Comparison of ENCODE assay signal across 10 cellular contexts in the genomic region with DNA sequence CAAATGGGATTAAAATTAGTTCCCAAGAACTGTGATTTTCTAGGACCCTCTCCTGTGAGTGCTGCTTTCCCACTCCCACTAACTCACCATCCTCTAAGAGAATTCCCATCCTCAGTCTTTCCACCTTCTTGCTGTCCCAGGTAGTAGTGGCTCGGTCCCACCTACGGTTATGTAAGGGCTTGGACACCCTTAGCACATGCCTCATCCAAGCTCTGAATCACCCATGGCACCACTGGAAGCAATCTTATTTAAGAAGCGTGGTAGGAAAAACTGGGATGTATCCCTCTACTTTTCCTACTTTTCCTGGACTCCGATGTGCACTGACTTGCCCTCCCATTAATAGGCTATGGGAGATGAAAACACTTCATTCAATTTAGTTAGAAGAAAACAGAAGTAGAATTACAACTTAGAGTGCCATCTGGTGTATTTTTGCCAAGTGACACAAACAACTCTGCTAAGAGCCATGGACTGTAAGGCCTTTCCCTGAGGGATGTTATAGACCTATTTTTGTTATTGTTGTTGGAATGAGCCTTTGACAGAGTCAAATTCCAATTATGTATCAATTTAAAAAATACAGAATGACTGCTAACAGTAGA. TPM values are rescaled to one million over a fixed set of nuclear protein-coding genes. Genes with fewer than 3 reads are reported as not detected.
DNase-seq lines count a peak whose midpoint lies in the region; ATAC-seq and TF ChIP-seq lines count a peak whose summit lies in the region.
"Had no signal": no experiment of that assay in that cellular context is flagged by ENCODE, and none has a peak within 500 bp of the region (broad histone marks: within the 10 kb centered on the region; RNA-seq: fewer than 3 reads in every experiment).

No MANE protein-coding gene starts in this region.

- H3K27me3 Mint-ChIP-seq in GM23338 (ENCODE audit: insufficient read depth, low read depth, poor library complexity), result no peaks in the 10 kb centered on the region

- H3K79me2 ChIP-seq in GM23338 (replicated peaks; ENCODE audit: insufficient read depth) (no peaks in the 10 kb centered on the region), PC-9 (ENCODE audit: low read depth) (no peaks in the 10 kb centered on the region)

- H3K4me2 ChIP-seq in GM23338, result no peak overlapping the region
- no peak overlapping the region for H3K4me2 ChIP-seq in PC-9

- DNase-seq in AG08396 (ENCODE audit: low spot score) (peak; percentile 18), GM23338 (ENCODE audit: low spot score) (no peak), PC-9 (no peak), fibroblast of the aortic adventitia (ENCODE audit: low read depth) (peak; percentile 32)
- no peak for DNase-seq in stimulated activated CD8-positive, alpha-beta memory T cell treated with anti-CD3 and anti-CD28 coated beads, Interleukin-4, amount 100 ng/mL, for 48 hours
- DNase-seq in stimulated activated CD4-positive, alpha-beta T cell treated with anti-CD3 and anti-CD28 coated beads, Interleukin-1b, Interleukin-23, amount 100 ng/mL, for 48 hours, result no peak
- DNase-seq: aorta; naive thymus-derived CD8-positive, alpha-beta T cell had no signal

- H4K20me1 ChIP-seq in GM23338 (replicated peaks; ENCODE audit: insufficient read depth), result no peaks in the 10 kb centered on the region
- no peaks in the 10 kb centered on the region for H4K20me1 ChIP-seq in PC-9 (ENCODE audit: insufficient read depth)

- BruUV-seq in PC-9 (replicated peaks; lab: Mats Ljungman, UMichigan), result no TSS peak

- H3K27ac ChIP-seq in GM23338 (ENCODE audit: low read depth) (no peak overlapping the region), PC-9 (no peak overlapping the region)

- no peak overlapping the region for H2AFZ ChIP-seq in GM23338
- H2AFZ ChIP-seq in PC-9, result no peak overlapping the region

- H3K9me3 ChIP-seq in PC-9 (ENCODE audit: insufficient read depth, low read depth), result no peaks in the 10 kb centered on the region

- H3K27me3 ChIP-seq in GM23338 (ENCODE audit: insufficient read depth) (no peaks in the 10 kb centered on the region), PC-9 (ENCODE audit: insufficient read depth, low read depth) (no peaks in the 10 kb centered on the region)

- H3K4me1 Mint-ChIP-seq in GM23338, result peaks cover 3% of the 10 kb centered on the region; the same call in 2 of the 3 replicates
- H3K4me1 Mint-ChIP-seq: naive thymus-derived CD8-positive, alpha-beta T cell had no signal

- no peak overlapping the region for H3K4me3 Mint-ChIP-seq in GM23338
- H3K4me3 Mint-ChIP-seq: naive thymus-derived CD8-positive, alpha-beta T cell had no signal

- CTCF ChIA-PET in PC-9 (lab: Charles Lee), result interaction anchor here (1.5 kb wide), 1 partner anchor 29 kb away, joined by 9 read pairs; no protein-coding TSS in a partner anchor

- intact Hi-C loops in PC-9 (cut with micrococcal nuclease; ENCODE audit: unreplicated experiment), result loop anchor here (1.0 kb wide), 1 partner anchor 30 kb away; no protein-coding TSS in a partner anchor

- no peaks in the 10 kb centered on the region for H3K9me3 Mint-ChIP-seq in GM23338
- H3K9me3 Mint-ChIP-seq: naive thymus-derived CD8-positive, alpha-beta T cell had no signal

- TF ChIP-seq CTCF in GM23338 (conservative IDR thresholded peaks at IDR 0.05; ENCODE audit: low read depth in 2 of 2), result 0 out of 4 replicates have a peak, but pooled peaks have one; percentile 11 to 21
- peak; percentile 30; the same call in 1 of the 2 replicates for TF ChIP-seq CTCF in PC-9 (conservative IDR thresholded peaks at IDR 0.05)
- TF ChIP-seq CTCF in fibroblast of the aortic adventitia (IDR thresholded peaks at IDR 0.05; ENCODE audit: insufficient read depth, low read length), result no peak

- ATAC-seq in GM23338, result no peak
- ATAC-seq in GM19452 (IDR thresholded peaks at IDR 0.05; ENCODE audit: unreplicated experiment), result no peak
- ATAC-seq in GM21526 (IDR thresholded peaks at IDR 0.05; ENCODE audit: low FRiP score, unreplicated experiment), result no peak
- ATAC-seq: naive thymus-derived CD8-positive, alpha-beta T cell had no signal

- H3K4me1 ChIP-seq in GM23338 (ENCODE audit: insufficient read depth), result peaks cover 6% of the 10 kb centered on the region
- peaks cover 16% of the 10 kb centered on the region; the same call in 1 of the 2 replicates for H3K4me1 ChIP-seq in PC-9 (replicated peaks; ENCODE audit: insufficient read depth)

- H3K27ac Mint-ChIP-seq in GM23338, result no peak overlapping the region
- H3K27ac Mint-ChIP-seq: naive thymus-derived CD8-positive, alpha-beta T cell had no signal

- POLR2A ChIA-PET in PC-9 (lab: Charles Lee; ENCODE audit: unreplicated experiment), result no interaction called here

- H3F3A ChIP-seq in GM23338 (replicated peaks; ENCODE audit: low read depth) (no peaks in the 10 kb centered on the region), PC-9 (ENCODE audit: insufficient read depth, low read depth) (no peaks in the 10 kb centered on the region)

- H3K4me3 ChIP-seq in GM23338, result no peak overlapping the region
- no peak overlapping the region for H3K4me3 ChIP-seq in PC-9
- H3K4me3 ChIP-seq in fibroblast of the aortic adventitia (ENCODE audit: low read depth, low read length), result no peak overlapping the region

- H3K9me2 ChIP-seq in GM23338 (ENCODE audit: insufficient read depth), result no peaks in the 10 kb centered on the region
- no peaks in the 10 kb centered on the region for H3K9me2 ChIP-seq in PC-9 (ENCODE audit: insufficient read depth)

- no peaks in the 10 kb centered on the region for H3K36me3 Mint-ChIP-seq in GM23338 (ENCODE audit: low read depth)
- H3K36me3 Mint-ChIP-seq: naive thymus-derived CD8-positive, alpha-beta T cell had no signal

- H3K36me3 ChIP-seq in GM23338 (ENCODE audit: insufficient read depth), result no peaks in the 10 kb centered on the region
- no peaks in the 10 kb centered on the region for H3K36me3 ChIP-seq in PC-9 (ENCODE audit: low read depth)

TF ChIP-seq in GM23338, 12 proteins besides CTCF, POLR2A, EP300 and RAD21 (continues in another document):
- TF ChIP-seq, protein P1, sequence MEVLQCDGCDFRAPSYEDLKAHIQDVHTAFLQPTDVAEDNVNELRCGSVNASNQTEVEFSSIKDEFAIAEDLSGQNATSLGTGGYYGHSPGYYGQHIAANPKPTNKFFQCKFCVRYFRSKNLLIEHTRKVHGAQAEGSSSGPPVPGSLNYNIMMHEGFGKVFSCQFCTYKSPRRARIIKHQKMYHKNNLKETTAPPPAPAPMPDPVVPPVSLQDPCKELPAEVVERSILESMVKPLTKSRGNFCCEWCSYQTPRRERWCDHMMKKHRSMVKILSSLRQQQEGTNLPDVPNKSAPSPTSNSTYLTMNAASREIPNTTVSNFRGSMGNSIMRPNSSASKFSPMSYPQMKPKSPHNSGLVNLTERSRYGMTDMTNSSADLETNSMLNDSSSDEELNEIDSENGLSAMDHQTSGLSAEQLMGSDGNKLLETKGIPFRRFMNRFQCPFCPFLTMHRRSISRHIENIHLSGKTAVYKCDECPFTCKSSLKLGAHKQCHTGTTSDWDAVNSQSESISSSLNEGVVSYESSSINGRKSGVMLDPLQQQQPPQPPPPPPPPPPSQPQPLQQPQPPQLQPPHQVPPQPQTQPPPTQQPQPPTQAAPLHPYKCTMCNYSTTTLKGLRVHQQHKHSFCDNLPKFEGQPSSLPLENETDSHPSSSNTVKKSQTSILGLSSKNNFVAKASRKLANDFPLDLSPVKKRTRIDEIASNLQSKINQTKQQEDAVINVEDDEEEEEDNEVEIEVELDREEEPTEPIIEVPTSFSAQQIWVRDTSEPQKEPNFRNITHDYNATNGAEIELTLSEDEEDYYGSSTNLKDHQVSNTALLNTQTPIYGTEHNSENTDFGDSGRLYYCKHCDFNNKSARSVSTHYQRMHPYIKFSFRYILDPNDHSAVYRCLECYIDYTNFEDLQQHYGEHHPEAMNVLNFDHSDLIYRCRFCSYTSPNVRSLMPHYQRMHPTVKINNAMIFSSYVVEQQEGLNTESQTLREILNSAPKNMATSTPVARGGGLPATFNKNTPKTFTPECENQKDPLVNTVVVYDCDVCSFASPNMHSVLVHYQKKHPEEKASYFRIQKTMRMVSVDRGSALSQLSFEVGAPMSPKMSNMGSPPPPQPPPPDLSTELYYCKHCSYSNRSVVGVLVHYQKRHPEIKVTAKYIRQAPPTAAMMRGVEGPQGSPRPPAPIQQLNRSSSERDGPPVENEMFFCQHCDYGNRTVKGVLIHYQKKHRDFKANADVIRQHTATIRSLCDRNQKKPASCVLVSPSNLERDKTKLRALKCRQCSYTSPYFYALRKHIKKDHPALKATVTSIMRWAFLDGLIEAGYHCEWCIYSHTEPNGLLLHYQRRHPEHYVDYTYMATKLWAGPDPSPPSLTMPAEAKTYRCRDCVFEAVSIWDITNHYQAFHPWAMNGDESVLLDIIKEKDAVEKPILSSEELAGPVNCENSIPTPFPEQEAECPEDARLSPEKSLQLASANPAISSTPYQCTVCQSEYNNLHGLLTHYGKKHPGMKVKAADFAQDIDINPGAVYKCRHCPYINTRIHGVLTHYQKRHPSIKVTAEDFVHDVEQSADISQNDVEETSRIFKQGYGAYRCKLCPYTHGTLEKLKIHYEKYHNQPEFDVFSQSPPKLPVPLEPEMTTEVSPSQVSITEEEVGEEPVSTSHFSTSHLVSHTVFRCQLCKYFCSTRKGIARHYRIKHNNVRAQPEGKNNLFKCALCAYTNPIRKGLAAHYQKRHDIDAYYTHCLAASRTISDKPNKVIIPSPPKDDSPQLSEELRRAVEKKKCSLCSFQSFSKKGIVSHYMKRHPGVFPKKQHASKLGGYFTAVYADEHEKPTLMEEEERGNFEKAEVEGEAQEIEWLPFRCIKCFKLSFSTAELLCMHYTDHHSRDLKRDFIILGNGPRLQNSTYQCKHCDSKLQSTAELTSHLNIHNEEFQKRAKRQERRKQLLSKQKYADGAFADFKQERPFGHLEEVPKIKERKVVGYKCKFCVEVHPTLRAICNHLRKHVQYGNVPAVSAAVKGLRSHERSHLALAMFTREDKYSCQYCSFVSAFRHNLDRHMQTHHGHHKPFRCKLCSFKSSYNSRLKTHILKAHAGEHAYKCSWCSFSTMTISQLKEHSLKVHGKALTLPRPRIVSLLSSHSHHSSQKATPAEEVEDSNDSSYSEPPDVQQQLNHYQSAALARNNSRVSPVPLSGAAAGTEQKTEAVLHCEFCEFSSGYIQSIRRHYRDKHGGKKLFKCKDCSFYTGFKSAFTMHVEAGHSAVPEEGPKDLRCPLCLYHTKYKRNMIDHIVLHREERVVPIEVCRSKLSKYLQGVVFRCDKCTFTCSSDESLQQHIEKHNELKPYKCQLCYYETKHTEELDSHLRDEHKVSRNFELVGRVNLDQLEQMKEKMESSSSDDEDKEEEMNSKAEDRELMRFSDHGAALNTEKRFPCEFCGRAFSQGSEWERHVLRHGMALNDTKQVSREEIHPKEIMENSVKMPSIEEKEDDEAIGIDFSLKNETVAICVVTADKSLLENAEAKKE (CRISPR knock-in tag; IDR thresholded peaks at IDR 0.05), result no peak
- TF ChIP-seq STAT1 (IDR thresholded peaks at IDR 0.05; ENCODE audit: unreplicated experiment), result no peak

RNA-seq across cellular contexts. Expression of a gene that starts 13.7 kb away (rescaled TPM):
- not detected in 2 replicates for total RNA-seq in GM23338 (2014; rRNA removed; shearing (Covaris generic))
- not detected in 2 replicates for polyA plus RNA-seq in GM23338 (2016; fragmentation: Nextera tagmentation; extraction: Ambion mirVana)
- total RNA-seq in PC-9 (2021) (3.8 and 4.9 TPM in 2 replicates), fibroblast of the aortic adventitia (ENCODE audit: low replicate concordance) (0.09 and 0.33 TPM in 2 replicates)

RNA-seq across cellular contexts. Expression of a gene that starts 14.7 kb away (rescaled TPM):
- total RNA-seq in GM23338 (2014; rRNA removed; shearing (Covaris generic)), result 11.5 and 12.5 TPM in 2 replicates
- 1.8 and 2.5 TPM in 2 replicates for polyA plus RNA-seq in GM23338 (2016; fragmentation: Nextera tagmentation; extraction: Ambion mirVana)
- 7.4 and 7.6 TPM in 2 replicates for total RNA-seq in PC-9 (2021)
- 35.3 and 50.0 TPM in 2 replicates for total RNA-seq in fibroblast of the aortic adventitia (ENCODE audit: low replicate concordance)

Comparison
In these comparisons a context has a peak if more than half of its experiments do, and no peak if none do; other contexts are left out.
1. DNase-seq: peak in AG08396 (single experiment) and fibroblast of the aortic adventitia (single experiment); none in GM23338 (single experiment), PC-9 (0 of 2), stimulated activated CD8-positive, alpha-beta memory T cell treated with anti-CD3 and anti-CD28 coated beads, Interleukin-4, amount 100 ng/mL, for 48 hours (single experiment) and stimulated activated CD4-positive, alpha-beta T cell treated with anti-CD3 and anti-CD28 coated beads, Interleukin-1b, Interleukin-23, amount 100 ng/mL, for 48 hours (single experiment).